ENCODE assay signal across 1 cellular context in genomic region chr6:44072452-44072958, GRCh38.
TF ChIP-seq lines count a peak whose summit lies in the region.

No MANE protein-coding gene starts in this region.

TF ChIP-seq in HepG2, 621 proteins besides CTCF, POLR2A, EP300 and RAD21 (continued from another document and continues in another):
- TF ChIP-seq THAP11 (CRISPR knock-in tag; IDR thresholded peaks at IDR 0.05): no peak
- no peak for TF ChIP-seq ELF3 (CRISPR knock-in tag; IDR thresholded peaks at IDR 0.05)
- no peak for TF ChIP-seq ZNF326 (CRISPR knock-in tag; IDR thresholded peaks at IDR 0.05; ENCODE audit: borderline replicate concordance)
- TF ChIP-seq ZFP36L1 (CRISPR knock-in tag; IDR thresholded peaks at IDR 0.05): no peak
- TF ChIP-seq ZNF660 (CRISPR knock-in tag; IDR thresholded peaks at IDR 0.05; ENCODE audit: borderline replicate concordance, low read depth): peak; percentile 56; the same call in 1 of the 2 replicates
- no peak for TF ChIP-seq MIER3 (CRISPR knock-in tag; IDR thresholded peaks at IDR 0.05; ENCODE audit: borderline replicate concordance)
- no peak for TF ChIP-seq HOXA3 (CRISPR knock-in tag; IDR thresholded peaks at IDR 0.05)
- no peak for TF ChIP-seq KAT7 (CRISPR knock-in tag; IDR thresholded peaks at IDR 0.05; ENCODE audit: borderline replicate concordance)
- TF ChIP-seq HINFP (CRISPR knock-in tag; IDR thresholded peaks at IDR 0.05; ENCODE audit: low read depth): no peak; the same call in 1 of the 2 replicates
- TF ChIP-seq ZFP62 (CRISPR knock-in tag; IDR thresholded peaks at IDR 0.05): no peak
- no peak for TF ChIP-seq GATAD1 (CRISPR knock-in tag; IDR thresholded peaks at IDR 0.05)
- no peak for TF ChIP-seq ZMAT3 (CRISPR knock-in tag; conservative IDR thresholded peaks at IDR 0.05)
- no peak for TF ChIP-seq CHCHD3 (CRISPR knock-in tag; IDR thresholded peaks at IDR 0.05)
- no peak for TF ChIP-seq FUBP1 (CRISPR knock-in tag; IDR thresholded peaks at IDR 0.05; ENCODE audit: borderline replicate concordance)
- TF ChIP-seq SRSF1 (optimal IDR thresholded peaks at IDR 0.05; ENCODE audit: low read depth, low read length): no peak
- TF ChIP-seq ZBTB34 (CRISPR knock-in tag; IDR thresholded peaks at IDR 0.05): 0 out of 2 replicates have a peak, but pooled peaks have one; percentile 37
- TF ChIP-seq ZMYM3 (CRISPR knock-in tag; IDR thresholded peaks at IDR 0.05): peak; percentile 39; the same call in 1 of the 2 replicates
- no peak for TF ChIP-seq ZBED4 (CRISPR knock-in tag; IDR thresholded peaks at IDR 0.05; ENCODE audit: borderline replicate concordance)
- TF ChIP-seq PRMT3 (CRISPR knock-in tag; IDR thresholded peaks at IDR 0.05; ENCODE audit: borderline replicate concordance, low read depth): peak; percentile 6; the same call in 1 of the 2 replicates
- TF ChIP-seq KMT2B (CRISPR knock-in tag; IDR thresholded peaks at IDR 0.05): no peak
- no peak for TF ChIP-seq ZBTB49 (CRISPR knock-in tag; IDR thresholded peaks at IDR 0.05; ENCODE audit: borderline replicate concordance)
- peak; percentile 35; the same call in 1 of the 2 replicates for TF ChIP-seq ZNF44 (CRISPR knock-in tag; IDR thresholded peaks at IDR 0.05)
- no peak for TF ChIP-seq NFE2L1 (CRISPR knock-in tag; IDR thresholded peaks at IDR 0.05; ENCODE audit: borderline replicate concordance)
- TF ChIP-seq ZBTB39 (CRISPR knock-in tag; IDR thresholded peaks at IDR 0.05): no peak
- no peak for TF ChIP-seq MAFF (IDR thresholded peaks at IDR 0.05; ENCODE audit: low read depth, low read length)
- no peak for TF ChIP-seq ZNF572 (CRISPR knock-in tag; IDR thresholded peaks at IDR 0.05)
- TF ChIP-seq SIX4 (CRISPR knock-in tag; IDR thresholded peaks at IDR 0.05): no peak
- TF ChIP-seq RELA (CRISPR knock-in tag; IDR thresholded peaks at IDR 0.05): no peak
- no peak for TF ChIP-seq ZBTB25 (CRISPR knock-in tag; IDR thresholded peaks at IDR 0.05)
- no peak for TF ChIP-seq ZBTB21 (CRISPR knock-in tag; IDR thresholded peaks at IDR 0.05)
- TF ChIP-seq DZIP1 (CRISPR knock-in tag; IDR thresholded peaks at IDR 0.05): no peak
- TF ChIP-seq ZNF343 (CRISPR knock-in tag; IDR thresholded peaks at IDR 0.05): no peak
- TF ChIP-seq MXD1 (CRISPR knock-in tag; IDR thresholded peaks at IDR 0.05): no peak
- TF ChIP-seq ZNF337 (CRISPR knock-in tag; IDR thresholded peaks at IDR 0.05; ENCODE audit: borderline replicate concordance, low read depth): no peak
- no peak for TF ChIP-seq ZFYVE20 (CRISPR knock-in tag; IDR thresholded peaks at IDR 0.05; ENCODE audit: borderline replicate concordance, low read depth)
- TF ChIP-seq RFXANK (CRISPR knock-in tag; IDR thresholded peaks at IDR 0.05): no peak
- TF ChIP-seq KDM5A (IDR thresholded peaks at IDR 0.05; ENCODE audit: borderline replicate concordance, low read length): no peak
- TF ChIP-seq ISL2 (CRISPR knock-in tag; IDR thresholded peaks at IDR 0.05): no peak
- TF ChIP-seq BCLAF1 (IDR thresholded peaks at IDR 0.05): no peak
- no peak for TF ChIP-seq ZFP37 (CRISPR knock-in tag; IDR thresholded peaks at IDR 0.05; ENCODE audit: borderline replicate concordance)
- TF ChIP-seq ZNF274 (CRISPR knock-in tag; IDR thresholded peaks at IDR 0.05): peak; percentile 24
- TF ChIP-seq THYN1 (CRISPR knock-in tag; IDR thresholded peaks at IDR 0.05; ENCODE audit: borderline replicate concordance, low read depth): no peak
- TF ChIP-seq ZNF138 (CRISPR knock-in tag; IDR thresholded peaks at IDR 0.05; ENCODE audit: low read depth): 0 out of 2 replicates have a peak, but pooled peaks have one; percentile 21
